25 cellular contexts compared by ENCODE assay signal in the genomic region with DNA sequence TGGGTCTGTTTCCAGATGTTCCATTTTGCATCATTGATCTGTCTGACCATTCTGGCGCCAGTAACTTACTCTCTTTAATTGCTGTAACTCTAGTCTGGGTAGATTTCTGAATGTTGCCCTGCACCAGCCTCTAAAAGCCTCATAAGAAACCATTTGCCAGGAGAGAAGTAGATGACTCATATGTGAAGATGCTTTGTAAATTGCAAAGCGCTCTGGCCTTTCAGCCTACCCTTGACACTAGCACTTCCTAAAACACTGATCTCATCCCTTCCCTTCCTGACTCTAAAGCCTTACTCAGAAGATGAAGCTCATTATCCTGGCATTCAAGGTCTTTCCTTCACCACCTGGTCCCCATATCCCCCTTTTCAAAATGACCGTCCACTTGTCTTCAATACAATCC.
DNase-seq lines count a peak whose midpoint lies in the region; ATAC-seq, FAIRE-seq and TF ChIP-seq lines count a peak whose summit lies in the region.
"Had no signal": no experiment of that assay in that cellular context is flagged by ENCODE, and none has a peak within 500 bp of the region (broad histone marks: within the 10 kb centered on the region; RNA-seq: fewer than 3 reads in every experiment).

No MANE protein-coding gene starts in this region.

- H3K79me2 ChIP-seq in mammary epithelial cell (ENCODE audit: insufficient read depth, low read length): no peaks in the 10 kb centered on the region

- H3K27ac ChIP-seq in mammary epithelial cell (ENCODE audit: insufficient read depth, low read depth, low read length) (no peak overlapping the region), mesodermal cell (ENCODE audit: low read depth, low read length, severe bottlenecking) (peak overlapping the region; percentile 72)
- H3K27ac ChIP-seq: adrenal gland, pancreas, testis had no signal

- H3K27ac Mint-ChIP-seq in immature natural killer cell: no peak overlapping the region
- H3K27ac Mint-ChIP-seq: activated B cell treated with CpG ODN at 0.5 μM for 24 hours; activated CD4-positive, alpha-beta memory T cell treated with anti-CD3 and anti-CD28 coated beads for 36 hours; CD4-positive, alpha-beta memory T cell; memory B cell; naive thymus-derived CD8-positive, alpha-beta T cell had no signal

- H3K4me1 ChIP-seq in mammary epithelial cell (ENCODE audit: insufficient read depth, low read length): no peaks in the 10 kb centered on the region
- peaks cover 20% of the 10 kb centered on the region for H3K4me1 ChIP-seq in mesodermal cell (ENCODE audit: control insufficient read depth, insufficient read depth, low read length, poor library complexity, severe bottlenecking)
- H3K4me1 ChIP-seq: adrenal gland, HAP-1, pancreas, testis had no signal

- TF ChIP-seq POLR2A in GM12892 (IDR thresholded peaks at IDR 0.05; ENCODE audit: low read depth, low read length): no peak

- no peak for ATAC-seq in HG03378 (IDR thresholded peaks at IDR 0.05; ENCODE audit: unreplicated experiment)
- ATAC-seq: naive thymus-derived CD8-positive, alpha-beta T cell; pancreas; sciatic nerve had no signal

- dilution Hi-C loops in mammary epithelial cell (cut with HindIII; ENCODE audit: low sequenced_read_pairs): no loop called here

- H2AFZ ChIP-seq in mammary epithelial cell (ENCODE audit: low read depth, low read length): no peak overlapping the region

- no peak for TF ChIP-seq CTCF in GM12865 (IDR thresholded peaks at IDR 0.05; ENCODE audit: insufficient read depth, low read depth, low read length, missing control alignments)
- no peak for TF ChIP-seq CTCF in mammary epithelial cell (conservative IDR thresholded peaks at IDR 0.05 in 1 of 2, IDR thresholded peaks at IDR 0.05 in 1 of 2; ENCODE audit: extremely low read depth in 1 of 2, insufficient read depth in 1 of 2, low read depth in 1 of 2, low read length in 2 of 2)

- DNase-seq in GM12865 (ENCODE audit: low read depth): peak; percentile 10
- peak; percentile 90 for DNase-seq in NCI-H2227 treated with DMSO at 0.1 percent for 48 hours (lab: John Stamatoyannopoulos, UW)
- DNase-seq in mammary epithelial cell: peak; percentile 37
- no peak for DNase-seq in immature natural killer cell
- DNase-seq in GM12892 (ENCODE audit: insufficient read length): no peak
- DNase-seq: activated B cell treated with CpG ODN at 0.5 μM for 24 hours; activated CD4-positive, alpha-beta memory T cell treated with anti-CD3 and anti-CD28 coated beads for 36 hours; activated gamma-delta T cell; activated T-cell treated with anti-CD3 and anti-CD28 coated beads for 4 hours; adrenal gland; CD4-positive, alpha-beta memory T cell; central memory CD4-positive, alpha-beta T cell; erythroblast; kidney glomerular epithelial cell; naive thymus-derived CD8-positive, alpha-beta T cell; NCI-H1105; NCI-H2081; NCI-H526 treated with DMSO at 0.1 percent for 48 hours; pancreas; testis had no signal

- no peaks in the 10 kb centered on the region for H3K27me3 ChIP-seq in mammary epithelial cell (ENCODE audit: insufficient read depth, low read length)
- H3K27me3 ChIP-seq: adrenal gland, pancreas, testis had no signal

- no TSS peak for BruUV-seq in mammary epithelial cell (replicated peaks; lab: Mats Ljungman, UMichigan)

- no peak overlapping the region for H3K9ac ChIP-seq in mammary epithelial cell (ENCODE audit: insufficient read depth, low read length)

- no peaks in the 10 kb centered on the region for H3K36me3 ChIP-seq in mammary epithelial cell (ENCODE audit: insufficient read depth, low read length)
- no peaks in the 10 kb centered on the region for H3K36me3 ChIP-seq in mesodermal cell (ENCODE audit: control insufficient read depth, insufficient read depth, low read length)
- H3K36me3 ChIP-seq: adrenal gland, HAP-1, pancreas had no signal

- no peak overlapping the region for H3K4me2 ChIP-seq in mammary epithelial cell (ENCODE audit: insufficient read depth, low read depth, low read length)

- H3K4me3 Mint-ChIP-seq in immature natural killer cell: no peak overlapping the region
- H3K4me3 Mint-ChIP-seq: activated B cell treated with CpG ODN at 0.5 μM for 24 hours; activated CD4-positive, alpha-beta memory T cell treated with anti-CD3 and anti-CD28 coated beads for 36 hours; CD4-positive, alpha-beta memory T cell; memory B cell; naive thymus-derived CD8-positive, alpha-beta T cell had no signal

- no peak for FAIRE-seq in GM12892 (lab: Jason Lieb, UNC)
- FAIRE-seq: pancreas had no signal

- intact Hi-C loops in mammary epithelial cell (cut with micrococcal nuclease): no loop called here

- CTCF ChIA-PET in mammary epithelial cell (lab: Charles Lee; ENCODE audit: low non-redundant PET): no interaction called here

- H3K4me3 ChIP-seq in GM12865 (ENCODE audit: low read depth, low read length): no peak overlapping the region
- H3K4me3 ChIP-seq in mammary epithelial cell (replicated peaks in 1 of 3; ENCODE audit: insufficient read depth in 1 of 3, low read depth in 2 of 3, low read length in 3 of 3): no peak overlapping the region
- H3K4me3 ChIP-seq in mesodermal cell (ENCODE audit: extremely low read depth, insufficient read depth, low read length, poor library complexity, severe bottlenecking): no peak overlapping the region
- H3K4me3 ChIP-seq: adrenal gland, HAP-1, pancreas, testis had no signal

- H3K36me3 Mint-ChIP-seq in immature natural killer cell: no peaks in the 10 kb centered on the region
- H3K36me3 Mint-ChIP-seq: activated CD4-positive, alpha-beta memory T cell treated with anti-CD3 and anti-CD28 coated beads for 36 hours; CD4-positive, alpha-beta memory T cell; memory B cell; naive thymus-derived CD8-positive, alpha-beta T cell had no signal

- H3K4me1 Mint-ChIP-seq in immature natural killer cell: no peaks in the 10 kb centered on the region
- H3K4me1 Mint-ChIP-seq: activated B cell treated with CpG ODN at 0.5 μM for 24 hours; memory B cell; naive thymus-derived CD8-positive, alpha-beta T cell had no signal

- no peaks in the 10 kb centered on the region for H4K20me1 ChIP-seq in mammary epithelial cell (ENCODE audit: insufficient read depth, low read length)

- H3K27me3 Mint-ChIP-seq in immature natural killer cell (ENCODE audit: low read depth in 3 of 3): peaks cover 2 to 4% (median 4%) of the 10 kb centered on the region in 3 donors

- H3K9me3 ChIP-seq in mammary epithelial cell (replicated peaks; ENCODE audit: insufficient read depth, low read length) (no peaks in the 10 kb centered on the region), mesodermal cell (ENCODE audit: control insufficient read depth, low read length) (peaks cover 15% of the 10 kb centered on the region)
- H3K9me3 ChIP-seq: adrenal gland, HAP-1, pancreas, testis had no signal

- WGBS in mammary epithelial cell (ENCODE audit: low coverage, missing lambda C conversion rate): 89% methylated on average over 3 of the region's 3 CpGs
- WGBS in mesodermal cell (ENCODE audit: insufficient coverage in 2 of 2), 2 experiments: 70 to 80% methylated on average over 2 of the region's 3 CpGs

- H3K9me3 Mint-ChIP-seq in immature natural killer cell: no peaks in the 10 kb centered on the region
- H3K9me3 Mint-ChIP-seq: activated B cell treated with CpG ODN at 0.5 μM for 24 hours; activated CD4-positive, alpha-beta memory T cell treated with anti-CD3 and anti-CD28 coated beads for 36 hours; CD4-positive, alpha-beta memory T cell; memory B cell; naive thymus-derived CD8-positive, alpha-beta T cell had no signal

- in situ Hi-C loops in mammary epithelial cell (cut with MboI; ENCODE audit: low sequenced_read_pairs in 2 of 2): no loop called here

Comparison
In these comparisons a context has a peak if more than half of its experiments do, and no peak if none do; other contexts are left out.
1. DNase-seq: peak in GM12865 (single experiment), NCI-H2227 treated with DMSO at 0.1 percent for 48 hours (single experiment) and mammary epithelial cell (single experiment); none in immature natural killer cell (0 of 3) and GM12892 (single experiment).